Comparison of ENCODE assay signal across 24 cellular contexts in the genomic region with DNA sequence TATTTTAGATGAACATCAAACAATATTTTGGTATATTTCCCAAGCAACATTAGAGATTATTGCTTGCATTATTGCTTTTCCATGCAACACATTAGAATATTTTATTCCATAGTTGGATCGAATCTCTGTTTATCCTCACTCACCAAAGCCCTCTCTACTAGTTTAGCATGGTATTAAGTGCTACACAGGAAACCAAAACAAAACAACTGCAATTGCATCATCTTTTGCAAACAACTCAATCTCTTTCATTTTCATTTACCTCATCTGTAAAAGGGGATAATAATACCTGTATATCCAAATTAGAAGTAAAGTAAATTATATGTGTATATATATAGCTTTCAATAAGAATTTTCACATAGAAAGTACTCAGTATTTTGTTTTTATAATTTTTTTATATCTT.
"Had no signal": no experiment of that assay in that cellular context is flagged by ENCODE, and none has a peak within 500 bp of the region (broad histone marks: within the 10 kb centered on the region; RNA-seq: fewer than 3 reads in every experiment).

No MANE protein-coding gene starts in this region.

- H3K36me3 ChIP-seq: breast epithelium, colonic mucosa had no signal

- H2AFZ ChIP-seq: PC-9 had no signal

- H3K27me3 ChIP-seq: breast epithelium, colonic mucosa had no signal

- H3K27ac ChIP-seq: breast epithelium, colonic mucosa, PC-9 had no signal

- H3K4me2 ChIP-seq: PC-9 had no signal

- H3K4me1 ChIP-seq: breast epithelium, colonic mucosa had no signal

- DNase-seq: activated CD4-positive, alpha-beta T cell treated with anti-CD3 and anti-CD28 coated beads for 48 hours; activated CD4-positive, alpha-beta T cell treated with anti-CD3 and anti-CD28 coated beads, Interleukin-2, amount 50 U/mL, for 4 hours; activated CD4-positive, CD25-positive, alpha-beta regulatory T cell treated with anti-CD3 and anti-CD28 coated beads, Interleukin-2, amount 50 U/mL, for 72 hours; activated CD8-positive, alpha-beta memory T cell treated with anti-CD3 and anti-CD28 coated beads, Interleukin-2, amount 50 U/mL, for 48 hours; activated CD8-positive, alpha-beta T cell treated with anti-CD3 and anti-CD28 coated beads, Interleukin-2, amount 10 ng/mL, durations not matched to agents 7 days and 5 days; activated naive CD4-positive, alpha-beta T cell treated with anti-CD3 and anti-CD28 coated beads, Interleukin-2, amount 50 U/mL, for 16 hours; activated naive CD8-positive, alpha-beta T cell treated with anti-CD3 and anti-CD28 coated beads, Interleukin-2, amount 10 ng/mL, durations not matched to agents 7 days and 5 days; activated T-cell treated with anti-CD3 and anti-CD28 coated beads, Interleukin-2, amount 50 U/mL, for 1 hour; aorta; caudate nucleus; colonic mucosa; NCI-H1048; NCI-H146; NCI-H1930; NCI-H2171 treated with DMSO at 0.1 percent for 48 hours; NCI-H226; NCI-H526; NCI-H82; NK-92 treated with Interleukin-12 subunit alpha and Interleukin-12 subunit beta, amount 100 ng/mL, for 24 hours; PC-9; SHP77 treated with DMSO at 0.1 percent for 48 hours; T-helper 9 cell had no signal

- H3K9me3 ChIP-seq: breast epithelium, colonic mucosa had no signal

- ATAC-seq: activated CD8-positive, alpha-beta T cell treated with anti-CD3 and anti-CD28 coated beads, Interleukin-2, amount 10 ng/mL, durations not matched to agents 7 days and 5 days; WTC11 had no signal

- H3K4me3 ChIP-seq: breast epithelium, colonic mucosa, PC-9 had no signal
